In the genomic region with DNA sequence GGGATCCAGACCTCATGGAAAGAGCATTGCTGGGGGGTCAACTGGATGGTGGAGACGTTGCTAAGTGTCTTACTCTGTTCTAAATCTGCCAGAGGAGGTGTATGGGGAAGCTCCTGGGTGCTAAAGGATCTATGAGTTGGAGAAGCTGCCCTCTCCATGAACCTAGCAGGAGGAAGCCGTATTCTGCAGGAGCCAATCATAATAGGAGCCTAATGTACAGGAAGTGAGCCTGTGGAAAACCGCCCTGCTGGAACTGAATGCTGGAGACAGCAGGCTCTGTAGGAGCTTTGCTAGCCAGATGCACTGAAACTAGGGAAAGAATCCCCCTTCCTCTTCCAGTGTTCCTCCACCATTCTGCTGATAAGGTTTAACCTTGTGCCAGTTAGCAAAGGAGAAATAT, we compare ENCODE assay signal across 1 cellular context.
TF ChIP-seq lines count a peak whose summit lies in the region.

No MANE protein-coding gene starts in this region.

TF ChIP-seq in HCT116, 20 proteins besides CTCF, POLR2A, EP300 and RAD21 (continued from another document):
- TF ChIP-seq, protein P1, sequence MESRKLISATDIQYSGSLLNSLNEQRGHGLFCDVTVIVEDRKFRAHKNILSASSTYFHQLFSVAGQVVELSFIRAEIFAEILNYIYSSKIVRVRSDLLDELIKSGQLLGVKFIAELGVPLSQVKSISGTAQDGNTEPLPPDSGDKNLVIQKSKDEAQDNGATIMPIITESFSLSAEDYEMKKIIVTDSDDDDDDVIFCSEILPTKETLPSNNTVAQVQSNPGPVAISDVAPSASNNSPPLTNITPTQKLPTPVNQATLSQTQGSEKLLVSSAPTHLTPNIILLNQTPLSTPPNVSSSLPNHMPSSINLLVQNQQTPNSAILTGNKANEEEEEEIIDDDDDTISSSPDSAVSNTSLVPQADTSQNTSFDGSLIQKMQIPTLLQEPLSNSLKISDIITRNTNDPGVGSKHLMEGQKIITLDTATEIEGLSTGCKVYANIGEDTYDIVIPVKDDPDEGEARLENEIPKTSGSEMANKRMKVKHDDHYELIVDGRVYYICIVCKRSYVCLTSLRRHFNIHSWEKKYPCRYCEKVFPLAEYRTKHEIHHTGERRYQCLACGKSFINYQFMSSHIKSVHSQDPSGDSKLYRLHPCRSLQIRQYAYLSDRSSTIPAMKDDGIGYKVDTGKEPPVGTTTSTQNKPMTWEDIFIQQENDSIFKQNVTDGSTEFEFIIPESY (IDR thresholded peaks at IDR 0.05; ENCODE audit: extremely low read depth, insufficient replicate concordance, low read length) = no peak
- no peak for TF ChIP-seq ELF1 (IDR thresholded peaks at IDR 0.05; ENCODE audit: borderline replicate concordance, low read depth)
- TF ChIP-seq, protein P2, sequence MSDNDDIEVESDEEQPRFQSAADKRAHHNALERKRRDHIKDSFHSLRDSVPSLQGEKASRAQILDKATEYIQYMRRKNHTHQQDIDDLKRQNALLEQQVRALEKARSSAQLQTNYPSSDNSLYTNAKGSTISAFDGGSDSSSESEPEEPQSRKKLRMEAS (IDR thresholded peaks at IDR 0.05) = no peak
- no peak for TF ChIP-seq ZNF274 (IDR thresholded peaks at IDR 0.05; ENCODE audit: low read depth, low read length)
- no peak for TF ChIP-seq EZH2phosphoT487 (IDR thresholded peaks at IDR 0.05; ENCODE audit: borderline replicate concordance)
- no peak for TF ChIP-seq ZFX (IDR thresholded peaks at IDR 0.05)
- TF ChIP-seq POLR2AphosphoS5 (IDR thresholded peaks at IDR 0.05; ENCODE audit: low read depth, low read length) = no peak
- no peak for TF ChIP-seq FOSL1 (IDR thresholded peaks at IDR 0.05; ENCODE audit: low read depth)
- no peak for TF ChIP-seq CBX3 (IDR thresholded peaks at IDR 0.05; ENCODE audit: low read depth)
- no peak for TF ChIP-seq JUND (IDR thresholded peaks at IDR 0.05)
